In genomic region chr12:93833946-93834345, GRCh38 we compare ENCODE assay signal across 2 cellular contexts.
TF ChIP-seq lines count a peak whose summit lies in the region.

No MANE protein-coding gene starts in this region.

TF ChIP-seq in IMR-90, 13 proteins besides CTCF, POLR2A, EP300 and RAD21:
- TF ChIP-seq CEBPB (IDR thresholded peaks at IDR 0.05; ENCODE audit: low read depth, low read length) = no peak
- no peak for TF ChIP-seq CHD1 (IDR thresholded peaks at IDR 0.05; ENCODE audit: low read depth, low read length)
- TF ChIP-seq MXI1 (IDR thresholded peaks at IDR 0.05; ENCODE audit: borderline replicate concordance, low read depth, low read length) = no peak
- TF ChIP-seq BHLHE40 (IDR thresholded peaks at IDR 0.05; ENCODE audit: low read depth, low read length) = no peak
- no peak for TF ChIP-seq MAZ (IDR thresholded peaks at IDR 0.05; ENCODE audit: borderline replicate concordance, low read depth, low read length)
- no peak for TF ChIP-seq USF2 (IDR thresholded peaks at IDR 0.05; ENCODE audit: low read depth, low read length)
- TF ChIP-seq NFE2L2 (IDR thresholded peaks at IDR 0.05; ENCODE audit: low read depth, low read length) = no peak
TF ChIP-seq in IMR-90: peak in this region for 0.

TF ChIP-seq in K562, 482 proteins besides CTCF, POLR2A, EP300 and RAD21:
- TF ChIP-seq HMBOX1 (IDR thresholded peaks at IDR 0.05) (peak; percentile 55; the same call in 1 of the 2 replicates), ZNF589 (CRISPR knock-in tag; IDR thresholded peaks at IDR 0.05; ENCODE audit: low read depth) (no peak)
